ENCODE assay signal across 17 cellular contexts in genomic region chr15:68330461-68330860, GRCh38. TPM values are rescaled to one million over a fixed set of nuclear protein-coding genes. Genes with fewer than 3 reads are reported as not detected.
DNase-seq lines count a peak whose midpoint lies in the region; ATAC-seq and TF ChIP-seq lines count a peak whose summit lies in the region.
"Had no signal": no experiment of that assay in that cellular context is flagged by ENCODE, and none has a peak within 500 bp of the region (broad histone marks: within the 10 kb centered on the region; RNA-seq: fewer than 3 reads in every experiment).

No MANE protein-coding gene starts in this region.

- H3K4me3 ChIP-seq in HUES64 (ENCODE audit: low read length) = peak overlapping the region; percentile 17; the same call in 1 of the 2 replicates
- H3K4me3 ChIP-seq in astrocyte of the spinal cord (ENCODE audit: low read depth, low read length) = no peak overlapping the region
- H3K4me3 ChIP-seq in endodermal cell (ENCODE audit: low read length) = peak overlapping the region; percentile 58
- H3K4me3 ChIP-seq in upper lobe of right lung = no peak overlapping the region
- H3K4me3 ChIP-seq in ovary = no peak overlapping the region
- H3K4me3 ChIP-seq: BLaER1 treated with 17β-estradiol and CSF1 and Interleukin-3, amounts not matched to agents 10 nM and 100 nM had no signal

- H3K9me3 Mint-ChIP-seq in endodermal cell (no peaks in the 10 kb centered on the region), osteocyte (ENCODE audit: unreplicated experiment) (no peaks in the 10 kb centered on the region)
- H3K9me3 Mint-ChIP-seq: CD8-positive, alpha-beta T cell had no signal

- H3K4me1 Mint-ChIP-seq in endodermal cell (peaks cover 34% of the 10 kb centered on the region), osteocyte (ENCODE audit: unreplicated experiment) (peaks cover 89% of the 10 kb centered on the region)

- in situ Hi-C loops in astrocyte of the spinal cord (cut with HindIII; ENCODE audit: low sequenced_read_pairs) (no loop called here), KBM-7 (cut with MboI; ENCODE audit: low pct_unique_long_range_greater_than_20kb, low sequenced_read_pairs) (no loop called here)

- H3K27ac ChIP-seq in HUES64 (ENCODE audit: low read depth, low read length) = peak overlapping the region; percentile 53; the same call in 1 of the 2 replicates
- no peak overlapping the region for H3K27ac ChIP-seq in endodermal cell (ENCODE audit: low read depth, low read length)
- H3K27ac ChIP-seq in upper lobe of right lung = no peak overlapping the region
- no peak overlapping the region for H3K27ac ChIP-seq in ovary
- H3K27ac ChIP-seq: BLaER1 treated with 17β-estradiol and CSF1 and Interleukin-3, amounts not matched to agents 10 nM and 100 nM had no signal

- intact Hi-C loops in upper lobe of right lung (cut with DNase I) (no loop called here), ovary (cut with DNase I) (no loop called here)

- 50% methylated on average over 5 of the region's 6 CpGs for WGBS in HUES64
- 49 to 52% methylated on average over 5 to 6 of the region's 6 CpGs for WGBS in endodermal cell (ENCODE audit: insufficient coverage in 1 of 2, insufficient read length in 1 of 2), 2 experiments
- WGBS in ovary, 3 donors = 38 to 56% (median 51%) methylated on average over 6 of the region's 6 CpGs

- peak overlapping the region; percentile 18 for H3K4me3 Mint-ChIP-seq in endodermal cell
- H3K4me3 Mint-ChIP-seq in osteocyte (ENCODE audit: unreplicated experiment) = peak overlapping the region; percentile 44
- H3K4me3 Mint-ChIP-seq: CD8-positive, alpha-beta T cell had no signal

- H3K27me3 Mint-ChIP-seq in endodermal cell (ENCODE audit: insufficient read depth) (peaks cover 4% of the 10 kb centered on the region), osteocyte (ENCODE audit: unreplicated experiment) (no peaks in the 10 kb centered on the region)

- TF ChIP-seq CTCF in astrocyte of the spinal cord (IDR thresholded peaks at IDR 0.05; ENCODE audit: low read depth, low read length) (no peak), endodermal cell (conservative IDR thresholded peaks at IDR 0.05) (no peak), osteocyte (IDR thresholded peaks at IDR 0.05) (no peak), GM10266 (IDR thresholded peaks at IDR 0.05; ENCODE audit: control insufficient read depth, insufficient read depth, low read depth, missing control alignments) (no peak), upper lobe of right lung (IDR thresholded peaks at IDR 0.05) (no peak), ovary (IDR thresholded peaks at IDR 0.05) (no peak)

- H3K9me3 ChIP-seq in HUES64 (ENCODE audit: insufficient read depth, low read depth, low read length) = no peaks in the 10 kb centered on the region
- H3K9me3 ChIP-seq in endodermal cell (ENCODE audit: control insufficient read depth, low read length) = no peaks in the 10 kb centered on the region
- no peaks in the 10 kb centered on the region for H3K9me3 ChIP-seq in upper lobe of right lung
- no peaks in the 10 kb centered on the region for H3K9me3 ChIP-seq in ovary
- H3K9me3 ChIP-seq: BLaER1 treated with 17β-estradiol and CSF1 and Interleukin-3, amounts not matched to agents 10 nM and 100 nM had no signal

- no peaks in the 10 kb centered on the region for H3K36me3 Mint-ChIP-seq in endodermal cell (ENCODE audit: low read depth)
- peaks cover 82% of the 10 kb centered on the region for H3K36me3 Mint-ChIP-seq in osteocyte (ENCODE audit: unreplicated experiment)
- H3K36me3 Mint-ChIP-seq: CD8-positive, alpha-beta T cell had no signal

- H3K9ac ChIP-seq in HUES64 (ENCODE audit: low read depth, low read length) (peak overlapping the region; percentile 16; the same call in 1 of the 2 replicates), endodermal cell (ENCODE audit: extremely low read depth, low read length, poor library complexity, severe bottlenecking) (peak overlapping the region; percentile 33)
- H3K9ac ChIP-seq: BLaER1 treated with 17β-estradiol and CSF1 and Interleukin-3, amounts not matched to agents 10 nM and 100 nM had no signal

- no peaks in the 10 kb centered on the region for H3K36me3 ChIP-seq in HUES64 (ENCODE audit: insufficient read depth, low read length)
- H3K36me3 ChIP-seq in endodermal cell (ENCODE audit: control insufficient read depth, insufficient read depth, low read length) = no peaks in the 10 kb centered on the region
- no peaks in the 10 kb centered on the region for H3K36me3 ChIP-seq in upper lobe of right lung
- no peaks in the 10 kb centered on the region for H3K36me3 ChIP-seq in ovary
- H3K36me3 ChIP-seq: BLaER1 treated with 17β-estradiol and CSF1 and Interleukin-3, amounts not matched to agents 10 nM and 100 nM had no signal

- TF ChIP-seq POLR2A in ovary (IDR thresholded peaks at IDR 0.05) = no peak

- H3K27ac Mint-ChIP-seq in endodermal cell = peak overlapping the region; percentile 70
- peak overlapping the region; percentile 97 for H3K27ac Mint-ChIP-seq in osteocyte (ENCODE audit: unreplicated experiment)
- H3K27ac Mint-ChIP-seq: CD8-positive, alpha-beta T cell had no signal

- DNase-seq in astrocyte of the spinal cord (ENCODE audit: low read depth, low spot score) = peak; percentile 56
- DNase-seq in endodermal cell = no peak
- DNase-seq in osteocyte (ENCODE audit: extremely low spot score, unreplicated experiment) = no peak
- DNase-seq in GM10266 (ENCODE audit: extremely low spot score) = no peak
- no peak for DNase-seq in upper lobe of right lung
- DNase-seq in KBM-7 = no peak
- DNase-seq in ovary = no peak
- DNase-seq: CD8-positive, alpha-beta T cell; DMS53; EL; NCI-H1417 treated with DMSO at 0.1 percent for 48 hours; NCI-H187 treated with DMSO at 0.1 percent for 48 hours; NCI-H774; OCI-M1; Right ventricle myocardium superior had no signal

- no peak for ATAC-seq in upper lobe of right lung
- ATAC-seq: CD8-positive, alpha-beta T cell had no signal

- peaks cover 17% of the 10 kb centered on the region for H3K4me1 ChIP-seq in HUES64 (ENCODE audit: insufficient read depth, low read length)
- H3K4me1 ChIP-seq in endodermal cell (ENCODE audit: control insufficient read depth, insufficient read depth, low read length) = peaks cover 15% of the 10 kb centered on the region
- H3K4me1 ChIP-seq in upper lobe of right lung = peaks cover 19% of the 10 kb centered on the region
- H3K4me1 ChIP-seq in ovary (ENCODE audit: insufficient read depth) = peaks cover 8% of the 10 kb centered on the region

- TF ChIP-seq EP300 in ovary (IDR thresholded peaks at IDR 0.05) = no peak

- H3K27me3 ChIP-seq in HUES64 (ENCODE audit: insufficient read depth, low read length) = no peaks in the 10 kb centered on the region
- no peaks in the 10 kb centered on the region for H3K27me3 ChIP-seq in endodermal cell (ENCODE audit: control insufficient read depth, insufficient read depth, low read length, poor library complexity, severe bottlenecking)
- H3K27me3 ChIP-seq in upper lobe of right lung = no peaks in the 10 kb centered on the region
- H3K27me3 ChIP-seq in ovary = no peaks in the 10 kb centered on the region
- H3K27me3 ChIP-seq: BLaER1 treated with 17β-estradiol and CSF1 and Interleukin-3, amounts not matched to agents 10 nM and 100 nM had no signal

RNA-seq across cellular contexts. Expression of gene FEM1B, which starts 52.9 kb away (rescaled TPM):
- 32.7 TPM for polyA plus RNA-seq in HUES64 (2013, experiment 1 of 2)
- polyA plus RNA-seq in HUES64 (2013, experiment 2 of 2) = 36.9 TPM
- total RNA-seq in endodermal cell (10 to 100 TPM; 65.4 to 67.9 TPM), osteocyte (71.1 and 71.5 TPM in 2 replicates), upper lobe of right lung (42.3 TPM), ovary (10 to 100 TPM; 30.3 to 83.2 (median 55.9) TPM)
- 36.2 TPM for polyA plus RNA-seq in endodermal cell (2013, experiment 1 of 2)
- polyA plus RNA-seq in endodermal cell (2013, experiment 2 of 2) = 34.3 TPM
- polyA plus RNA-seq in ovary = 10 to 100 TPM; 15.8 to 32.9 TPM

Comparison
In these comparisons a context has a peak if more than half of its experiments do, and no peak if none do; other contexts are left out.
1. H3K4me3 ChIP-seq: peak in HUES64 (single experiment) and endodermal cell (single experiment); none in astrocyte of the spinal cord (single experiment), upper lobe of right lung (single experiment) and ovary (single experiment).